In the genomic region with DNA sequence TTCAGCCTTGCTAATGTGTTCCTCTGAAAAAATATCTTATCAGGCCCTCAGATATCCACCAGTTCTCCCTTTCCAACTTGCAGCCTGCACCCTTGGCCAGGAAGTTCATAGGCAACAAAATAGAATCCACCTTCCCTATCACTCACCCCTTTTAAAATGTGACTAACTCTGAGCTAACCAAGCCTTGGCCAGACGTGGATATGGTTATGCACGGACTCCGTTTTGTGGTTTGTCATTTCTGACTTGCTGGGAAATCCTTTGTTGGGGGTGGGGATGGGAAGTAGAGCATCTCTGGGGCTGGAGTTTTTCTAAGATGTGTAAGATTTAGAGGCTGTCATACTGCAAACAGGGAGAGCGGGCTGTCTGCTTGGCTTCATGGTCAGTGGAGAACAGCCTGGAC, we compare ENCODE assay signal across 8 cellular contexts.
DNase-seq lines count a peak whose midpoint lies in the region; ATAC-seq lines count a peak whose summit lies in the region.

No MANE protein-coding gene starts in this region.

- H3K9me3 ChIP-seq in right cardiac atrium (ENCODE audit: control insufficient read depth, low read length) (no peaks in the 10 kb centered on the region), thymus (ENCODE audit: control insufficient read depth) (no peaks in the 10 kb centered on the region)

- peaks cover 58% of the 10 kb centered on the region for H3K4me1 Mint-ChIP-seq in activated naive CD4-positive, alpha-beta T cell treated with anti-CD3 and anti-CD28 coated beads for 36 hours (ENCODE audit: low read depth)
- H3K4me1 Mint-ChIP-seq in activated naive CD4-positive, alpha-beta T cell treated with anti-CD3 and anti-CD28 coated beads, Interleukin-2, amount 10 ng/mL, durations not matched to agents 7 days and 5 days = peaks cover 81% of the 10 kb centered on the region

- no peaks in the 10 kb centered on the region for H3K27me3 ChIP-seq in right cardiac atrium (ENCODE audit: control insufficient read depth, insufficient read depth)
- H3K27me3 ChIP-seq in thymus (ENCODE audit: control insufficient read depth, insufficient read depth) = no peaks in the 10 kb centered on the region

- H3K27ac ChIP-seq in right cardiac atrium (ENCODE audit: low read length) (peak overlapping the region; percentile 61), thymus (ENCODE audit: low read depth) (peak overlapping the region; percentile 43)

- WGBS in right cardiac atrium = 37% methylated on average over 4 of the region's 4 CpGs
- WGBS in thymus = 57% methylated on average over 4 of the region's 4 CpGs

- peaks cover 4% of the 10 kb centered on the region for H3K36me3 Mint-ChIP-seq in activated naive CD4-positive, alpha-beta T cell treated with anti-CD3 and anti-CD28 coated beads for 36 hours (ENCODE audit: low read depth)
- H3K36me3 Mint-ChIP-seq in activated naive CD4-positive, alpha-beta T cell treated with anti-CD3 and anti-CD28 coated beads, Interleukin-2, amount 10 ng/mL, durations not matched to agents 7 days and 5 days = peaks cover 37% of the 10 kb centered on the region

- H3K9me3 Mint-ChIP-seq in activated naive CD4-positive, alpha-beta T cell treated with anti-CD3 and anti-CD28 coated beads for 36 hours = no peaks in the 10 kb centered on the region
- no peaks in the 10 kb centered on the region for H3K9me3 Mint-ChIP-seq in activated naive CD4-positive, alpha-beta T cell treated with anti-CD3 and anti-CD28 coated beads, Interleukin-2, amount 10 ng/mL, durations not matched to agents 7 days and 5 days

- peaks cover 5% of the 10 kb centered on the region for H3K36me3 ChIP-seq in thymus (ENCODE audit: control insufficient read depth, insufficient read depth)

- H3K4me3 ChIP-seq in right cardiac atrium (ENCODE audit: low read length) (no peak overlapping the region), thymus (ENCODE audit: low read length) (no peak overlapping the region)

- CTCF ChIA-PET in activated naive CD4-positive, alpha-beta T cell treated with anti-CD3 and anti-CD28 coated beads for 36 hours (lab: Charles Lee) = interaction anchor here (0.6 to 1.6 kb wide), 2 partner anchors 20 to 66 kb away, joined by 3 read pairs; no protein-coding TSS in a partner anchor
- CTCF ChIA-PET in activated naive CD4-positive, alpha-beta T cell treated with anti-CD3 and anti-CD28 coated beads, Interleukin-2, amount 10 ng/mL, durations not matched to agents 7 days and 5 days (lab: Charles Lee) = interaction anchor here (3.3 kb wide), 1 partner anchor 11 kb away, joined by 13 read pairs; no protein-coding TSS in a partner anchor

- peak; percentile 68 for DNase-seq in activated naive CD4-positive, alpha-beta T cell treated with anti-CD3 and anti-CD28 coated beads for 36 hours
- DNase-seq in activated naive CD4-positive, alpha-beta T cell treated with anti-CD3 and anti-CD28 coated beads, Interleukin-2, amount 10 ng/mL, durations not matched to agents 7 days and 5 days = no peak
- DNase-seq in activated CD4-positive, alpha-beta T cell treated with anti-CD3 and anti-CD28 coated beads, Interleukin-2, amount 50 U/mL, for 48 hours = peak; percentile 33 to 60
- DNase-seq in right cardiac atrium = no peak
- DNase-seq in DMS153 treated with DMSO at 0.1 percent for 48 hours (lab: John Stamatoyannopoulos, UW; ENCODE audit: unreplicated experiment) = no peak

- intact Hi-C loops in activated naive CD4-positive, alpha-beta T cell treated with anti-CD3 and anti-CD28 coated beads for 36 hours (cut with micrococcal nuclease) = no loop called here
- intact Hi-C loops in right cardiac atrium (cut with DNase I) = loop anchor here in 1 of 4 donors (10.0 kb wide), 1 partner anchor 63 kb away; a partner anchor contains a TSS

- no peaks in the 10 kb centered on the region for H3K27me3 Mint-ChIP-seq in activated naive CD4-positive, alpha-beta T cell treated with anti-CD3 and anti-CD28 coated beads for 36 hours (ENCODE audit: low read depth)
- H3K27me3 Mint-ChIP-seq in activated naive CD4-positive, alpha-beta T cell treated with anti-CD3 and anti-CD28 coated beads, Interleukin-2, amount 10 ng/mL, durations not matched to agents 7 days and 5 days = no peaks in the 10 kb centered on the region

- H3K4me3 Mint-ChIP-seq in activated naive CD4-positive, alpha-beta T cell treated with anti-CD3 and anti-CD28 coated beads for 36 hours = no peak overlapping the region
- H3K4me3 Mint-ChIP-seq in activated naive CD4-positive, alpha-beta T cell treated with anti-CD3 and anti-CD28 coated beads, Interleukin-2, amount 10 ng/mL, durations not matched to agents 7 days and 5 days = no peak overlapping the region

- peak overlapping the region; percentile 4 for H3K27ac Mint-ChIP-seq in activated naive CD4-positive, alpha-beta T cell treated with anti-CD3 and anti-CD28 coated beads for 36 hours
- H3K27ac Mint-ChIP-seq in activated naive CD4-positive, alpha-beta T cell treated with anti-CD3 and anti-CD28 coated beads, Interleukin-2, amount 10 ng/mL, durations not matched to agents 7 days and 5 days = no peak overlapping the region

- ATAC-seq in right cardiac atrium (peak; percentile 10 to 60), GM21390 (IDR thresholded peaks at IDR 0.05; ENCODE audit: unreplicated experiment) (no peak), GM21737 (IDR thresholded peaks at IDR 0.05; ENCODE audit: unreplicated experiment) (no peak)

- H3K4me1 ChIP-seq in right cardiac atrium (ENCODE audit: control insufficient read depth, insufficient read depth, low read length) = peaks cover 37% of the 10 kb centered on the region
- H3K4me1 ChIP-seq in thymus (ENCODE audit: control insufficient read depth, insufficient read depth, low read length) = no peaks in the 10 kb centered on the region

Comparison
In these comparisons a context has a peak if more than half of its experiments do, and no peak if none do; other contexts are left out.
1. DNase-seq: peak in activated naive CD4-positive, alpha-beta T cell treated with anti-CD3 and anti-CD28 coated beads for 36 hours (single experiment) and activated CD4-positive, alpha-beta T cell treated with anti-CD3 and anti-CD28 coated beads, Interleukin-2, amount 50 U/mL, for 48 hours (2 of 2); none in activated naive CD4-positive, alpha-beta T cell treated with anti-CD3 and anti-CD28 coated beads, Interleukin-2, amount 10 ng/mL, durations not matched to agents 7 days and 5 days (single experiment), right cardiac atrium (0 of 3) and DMS153 treated with DMSO at 0.1 percent for 48 hours (single experiment).
2. ATAC-seq: peak in right cardiac atrium (2 of 2); none in GM21390 (single experiment) and GM21737 (single experiment).